35 cellular contexts compared by ENCODE assay signal in genomic region chr5:146836226-146836842, GRCh38. TPM values are rescaled to one million over a fixed set of nuclear protein-coding genes. Genes with fewer than 3 reads are reported as not detected.
"Had no signal": no experiment of that assay in that cellular context is flagged by ENCODE, and none has a peak within 500 bp of the region (broad histone marks: within the 10 kb centered on the region; RNA-seq: fewer than 3 reads in every experiment).

No MANE protein-coding gene starts in this region.

- H3K4me1 Mint-ChIP-seq: activated CD4-positive, alpha-beta T cell treated with anti-CD3 and anti-CD28 coated beads, Interleukin-2, amount 10 ng/mL, durations not matched to agents 24 days and 14 days; activated naive CD4-positive, alpha-beta T cell treated with anti-CD3 and anti-CD28 coated beads, Interleukin-2, amount 50 U/mL, for 24 hours; activated naive CD8-positive, alpha-beta T cell treated with anti-CD3 and anti-CD28 coated beads, Interleukin-2, amount 10 ng/mL, durations not matched to agents 7 days and 5 days; activated T-helper 17 cell treated with anti-CD3 and anti-CD28 coated beads, Interleukin-2, amount 50 U/mL, for 72 hours had no signal

- H3K9me3 ChIP-seq: ascending aorta, Peyer's patch, SJSA1, SK-N-SH had no signal

- H3K36me3 Mint-ChIP-seq: activated naive CD4-positive, alpha-beta T cell treated with anti-CD3 and anti-CD28 coated beads, Interleukin-2, amount 50 U/mL, for 24 hours; activated naive CD8-positive, alpha-beta T cell treated with anti-CD3 and anti-CD28 coated beads, Interleukin-2, amount 10 ng/mL, durations not matched to agents 7 days and 5 days had no signal

- H3K27ac Mint-ChIP-seq: activated CD4-positive, alpha-beta T cell treated with anti-CD3 and anti-CD28 coated beads, Interleukin-2, amount 10 ng/mL, durations not matched to agents 24 days and 14 days; activated CD8-positive, alpha-beta T cell treated with anti-CD3 and anti-CD28 coated beads for 36 hours; activated naive CD4-positive, alpha-beta T cell treated with anti-CD3 and anti-CD28 coated beads, Interleukin-2, amount 50 U/mL, for 24 hours; activated naive CD8-positive, alpha-beta T cell treated with anti-CD3 and anti-CD28 coated beads, Interleukin-2, amount 10 ng/mL, durations not matched to agents 7 days and 5 days; activated T-cell treated with anti-CD3 and anti-CD28 coated beads, Interleukin-2, amount 50 U/mL, for 72 hours; activated T-helper 17 cell treated with anti-CD3 and anti-CD28 coated beads, Interleukin-2, amount 50 U/mL, for 72 hours; T-helper 1 cell treated with Interleukin-12 subunit alpha and Interleukin-12 subunit beta and Interleukin-4 antibody, amounts not matched to agents 30 μg/mL and 1 μg/mL, for 36 hours; T-helper 2 cell treated with Interferon-gamma antibody and Interleukin-4, amounts not matched to agents 5 μg/mL and 100 μg/mL, for 36 hours had no signal

- H3K27me3 ChIP-seq: ascending aorta, Peyer's patch, SJSA1 had no signal

- H3K36me3 ChIP-seq: ascending aorta, Peyer's patch, SJSA1 had no signal

- H3K4me1 ChIP-seq: Peyer's patch, SJSA1 had no signal

- DNase-seq: activated CD4-positive, alpha-beta T cell treated with anti-CD3 and anti-CD28 coated beads, Interleukin-2, amount 10 ng/mL, durations not matched to agents 24 days and 14 days; activated CD4-positive, alpha-beta T cell treated with anti-CD3 and anti-CD28 coated beads, Interleukin-2, amount 50 U/mL, for 4 hours; activated CD8-positive, alpha-beta T cell treated with anti-CD3 and anti-CD28 coated beads for 36 hours; activated effector memory CD4-positive, alpha-beta T cell treated with anti-CD3 and anti-CD28 coated beads, Interleukin-2, amount 50 U/mL, for 16 hours; activated naive CD4-positive, alpha-beta T cell; activated naive CD8-positive, alpha-beta T cell treated with anti-CD3 and anti-CD28 coated beads, Interleukin-2, amount 10 ng/mL, durations not matched to agents 7 days and 5 days; activated T-cell treated with anti-CD3 and anti-CD28 coated beads, Interleukin-2, amount 50 U/mL, for 1 hour; activated T-cell treated with anti-CD3 and anti-CD28 coated beads, Interleukin-2, amount 50 U/mL, for 72 hours; amygdala; caudate nucleus; Kasumi-1; KG1; NCI-H1092 treated with DMSO at 0.1 percent for 48 hours; NCI-H1417; NCI-H146; NCI-H187; NCI-H2029 treated with DMSO at 0.1 percent for 48 hours; NCI-H2107; NCI-H2171; NCI-H510A; NCI-H526; NCI-H748 treated with DMSO at 0.1 percent for 48 hours; NK-92 treated with Interleukin-12 subunit alpha and Interleukin-12 subunit beta, amount 100 ng/mL, for 24 hours; PC-3; Peyer's patch; RPMI8226; SHP77 treated with DMSO at 0.1 percent for 48 hours; SK-N-SH had no signal

- FAIRE-seq: TTC549 had no signal

- H3K4me3 Mint-ChIP-seq: activated CD4-positive, alpha-beta T cell treated with anti-CD3 and anti-CD28 coated beads, Interleukin-2, amount 10 ng/mL, durations not matched to agents 24 days and 14 days; activated CD8-positive, alpha-beta T cell treated with anti-CD3 and anti-CD28 coated beads for 36 hours; activated naive CD4-positive, alpha-beta T cell treated with anti-CD3 and anti-CD28 coated beads, Interleukin-2, amount 50 U/mL, for 24 hours; activated naive CD8-positive, alpha-beta T cell treated with anti-CD3 and anti-CD28 coated beads, Interleukin-2, amount 10 ng/mL, durations not matched to agents 7 days and 5 days; activated T-cell treated with anti-CD3 and anti-CD28 coated beads, Interleukin-2, amount 50 U/mL, for 72 hours; activated T-helper 17 cell treated with anti-CD3 and anti-CD28 coated beads, Interleukin-2, amount 50 U/mL, for 72 hours; T-helper 1 cell treated with Interleukin-12 subunit alpha and Interleukin-12 subunit beta and Interleukin-4 antibody, amounts not matched to agents 30 μg/mL and 1 μg/mL, for 36 hours; T-helper 2 cell treated with Interferon-gamma antibody and Interleukin-4, amounts not matched to agents 5 μg/mL and 100 μg/mL, for 36 hours had no signal

- ATAC-seq: activated CD8-positive, alpha-beta T cell treated with anti-CD3 and anti-CD28 coated beads for 36 hours; activated T-cell treated with anti-CD3 and anti-CD28 coated beads, Interleukin-2, amount 50 U/mL, for 72 hours; activated T-helper 17 cell treated with anti-CD3 and anti-CD28 coated beads, Interleukin-2, amount 50 U/mL, for 72 hours; PC-3 had no signal

- H3K27ac ChIP-seq: ascending aorta, Peyer's patch, SJSA1 had no signal

- H3K9me3 Mint-ChIP-seq: activated CD4-positive, alpha-beta T cell treated with anti-CD3 and anti-CD28 coated beads, Interleukin-2, amount 10 ng/mL, durations not matched to agents 24 days and 14 days; activated naive CD4-positive, alpha-beta T cell treated with anti-CD3 and anti-CD28 coated beads, Interleukin-2, amount 50 U/mL, for 24 hours; activated naive CD8-positive, alpha-beta T cell treated with anti-CD3 and anti-CD28 coated beads, Interleukin-2, amount 10 ng/mL, durations not matched to agents 7 days and 5 days; activated T-helper 17 cell treated with anti-CD3 and anti-CD28 coated beads, Interleukin-2, amount 50 U/mL, for 72 hours; T-helper 1 cell treated with Interleukin-12 subunit alpha and Interleukin-12 subunit beta and Interleukin-4 antibody, amounts not matched to agents 30 μg/mL and 1 μg/mL, for 36 hours; T-helper 2 cell treated with Interferon-gamma antibody and Interleukin-4, amounts not matched to agents 5 μg/mL and 100 μg/mL, for 36 hours had no signal

- H3K27me3 Mint-ChIP-seq: activated CD8-positive, alpha-beta T cell treated with anti-CD3 and anti-CD28 coated beads for 36 hours; activated naive CD4-positive, alpha-beta T cell treated with anti-CD3 and anti-CD28 coated beads, Interleukin-2, amount 50 U/mL, for 24 hours; activated T-helper 17 cell treated with anti-CD3 and anti-CD28 coated beads, Interleukin-2, amount 50 U/mL, for 72 hours had no signal

- H3K4me3 ChIP-seq: ascending aorta, Peyer's patch, SJSA1 had no signal

RNA-seq across cellular contexts. Expression of gene PPP2R2B, which starts 42.2 kb away (rescaled TPM):
- total RNA-seq: activated CD4-positive, alpha-beta T cell treated with anti-CD3 and anti-CD28 coated beads, Interleukin-2, amount 10 ng/mL, durations not matched to agents 24 days and 14 days; PC-3 had no signal
